ENCODE assay signal across 9 cellular contexts in genomic region chr11:102144357-102145342, GRCh38. TPM values are rescaled to one million over a fixed set of nuclear protein-coding genes. Genes with fewer than 3 reads are reported as not detected.
DNase-seq lines count a peak whose midpoint lies in the region; ATAC-seq and TF ChIP-seq lines count a peak whose summit lies in the region.
"Had no signal": no experiment of that assay in that cellular context is flagged by ENCODE, and none has a peak within 500 bp of the region (broad histone marks: within the 10 kb centered on the region; RNA-seq: fewer than 3 reads in every experiment).

No MANE protein-coding gene starts in this region.

- peak overlapping the region; percentile 66 for H3K4me2 ChIP-seq in smooth muscle cell

- H3K9me3 ChIP-seq in smooth muscle cell (replicated peaks; ENCODE audit: low read depth): no peaks in the 10 kb centered on the region

- H4K20me1 ChIP-seq in smooth muscle cell (ENCODE audit: low read depth): peaks cover 77% of the 10 kb centered on the region

- H2AFZ ChIP-seq in smooth muscle cell (ENCODE audit: low read depth): no peak overlapping the region

- H3K36me3 Mint-ChIP-seq in stimulated activated naive B cell treated with anti-CD40 and anti-IgM and Interleukin-4, amounts not matched to agents 10 μg/mL and 1 μg/mL and 100 μg/mL, for 72 hours: no peaks in the 10 kb centered on the region

- H3K79me2 ChIP-seq in smooth muscle cell (ENCODE audit: low read depth): peaks cover 100% of the 10 kb centered on the region

- no peaks in the 10 kb centered on the region for H3K27me3 ChIP-seq in smooth muscle cell (ENCODE audit: low read depth)

- H3K4me3 Mint-ChIP-seq in stimulated activated naive B cell treated with anti-CD40 and anti-IgM and Interleukin-4, amounts not matched to agents 10 μg/mL and 1 μg/mL and 100 μg/mL, for 72 hours: no peak overlapping the region

- H3K4me1 Mint-ChIP-seq in stimulated activated naive B cell treated with anti-CD40 and anti-IgM and Interleukin-4, amounts not matched to agents 10 μg/mL and 1 μg/mL and 100 μg/mL, for 72 hours: no peaks in the 10 kb centered on the region

- ATAC-seq in GM18868 (IDR thresholded peaks at IDR 0.05; ENCODE audit: unreplicated experiment) (no peak), GM19395 (IDR thresholded peaks at IDR 0.05; ENCODE audit: unreplicated experiment) (no peak)
- ATAC-seq in stimulated activated naive B cell treated with anti-CD40 and anti-IgM and Interleukin-4, amounts not matched to agents 10 μg/mL and 1 μg/mL and 100 μg/mL, for 72 hours (replicated peaks): no peak

- WGBS in smooth muscle cell (ENCODE audit: low lambda C conversion rate): 81% methylated on average over 4 of the region's 4 CpGs

- peaks cover 26% of the 10 kb centered on the region for H3F3A ChIP-seq in smooth muscle cell (ENCODE audit: low read depth)

- H3K27me3 Mint-ChIP-seq in stimulated activated naive B cell treated with anti-CD40 and anti-IgM and Interleukin-4, amounts not matched to agents 10 μg/mL and 1 μg/mL and 100 μg/mL, for 72 hours: peaks cover 16 to 17% of the 10 kb centered on the region in 2 donors

- peak overlapping the region; percentile 11 for H3K27ac ChIP-seq in smooth muscle cell (ENCODE audit: low read depth)

- H3K27ac Mint-ChIP-seq in stimulated activated naive B cell treated with anti-CD40 and anti-IgM and Interleukin-4, amounts not matched to agents 10 μg/mL and 1 μg/mL and 100 μg/mL, for 72 hours: no peak overlapping the region

- TF ChIP-seq CTCF in HFF-Myc (IDR thresholded peaks at IDR 0.05; ENCODE audit: low read depth, low read length, missing control alignments): no peak
- no peak for TF ChIP-seq CTCF in smooth muscle cell (IDR thresholded peaks at IDR 0.05; ENCODE audit: borderline replicate concordance, insufficient read depth, poor library complexity, severe bottlenecking)

- H3K36me3 ChIP-seq in smooth muscle cell (ENCODE audit: low read depth): no peaks in the 10 kb centered on the region

- peaks cover 36% of the 10 kb centered on the region for H3K4me1 ChIP-seq in smooth muscle cell (ENCODE audit: low read depth)

- H3K4me3 ChIP-seq in HFF-Myc (replicated peaks; ENCODE audit: low read depth, low read length): no peak overlapping the region
- H3K4me3 ChIP-seq in smooth muscle cell: no peak overlapping the region

- H3K9ac ChIP-seq in smooth muscle cell (ENCODE audit: low read depth): no peak overlapping the region

- peak; percentile 56 for DNase-seq in HFF-Myc (ENCODE audit: extremely low read depth, low read depth)
- DNase-seq in astrocyte of the hippocampus (ENCODE audit: low read depth, low spot score): peak; percentile 38
- DNase-seq in iris pigment epithelial cell (ENCODE audit: low read depth): peak; percentile 70
- DNase-seq in smooth muscle cell (lab: John Stamatoyannopoulos, UW; ENCODE audit: unreplicated experiment): no peak
- DNase-seq in stimulated activated naive B cell treated with anti-CD40 and anti-IgM and Interleukin-4, amounts not matched to agents 10 μg/mL and 1 μg/mL and 100 μg/mL, for 72 hours: no peak
- no peak for DNase-seq in pons (ENCODE audit: low spot score)
- DNase-seq: NCI-H1417 treated with DMSO at 0.1 percent for 48 hours had no signal

- H3K9me3 Mint-ChIP-seq in stimulated activated naive B cell treated with anti-CD40 and anti-IgM and Interleukin-4, amounts not matched to agents 10 μg/mL and 1 μg/mL and 100 μg/mL, for 72 hours: no peaks in the 10 kb centered on the region

RNA-seq across cellular contexts. Expression of gene YAP1, which starts 34.4 kb away (rescaled TPM):
- 136 and 174 TPM in 2 replicates for total RNA-seq in smooth muscle cell
- polyA plus RNA-seq in smooth muscle cell: 25.1 and 28.4 TPM in 2 replicates

Comparison
In these comparisons a context has a peak if more than half of its experiments do, and no peak if none do; other contexts are left out.
1. DNase-seq: peak in HFF-Myc (single experiment), astrocyte of the hippocampus (single experiment) and iris pigment epithelial cell (single experiment); none in smooth muscle cell (single experiment), stimulated activated naive B cell treated with anti-CD40 and anti-IgM and Interleukin-4, amounts not matched to agents 10 μg/mL and 1 μg/mL and 100 μg/mL, for 72 hours (single experiment) and pons (single experiment).